Comparison of ENCODE assay signal across 23 cellular contexts in genomic region chr11:87299041-87299481, GRCh38.
DNase-seq lines count a peak whose midpoint lies in the region; ATAC-seq and TF ChIP-seq lines count a peak whose summit lies in the region.
"Had no signal": no experiment of that assay in that cellular context is flagged by ENCODE, and none has a peak within 500 bp of the region (broad histone marks: within the 10 kb centered on the region; RNA-seq: fewer than 3 reads in every experiment).

No MANE protein-coding gene starts in this region.

- CTCF ChIA-PET in MCF 10A (lab: Yijun Ruan, JAX): interaction anchor here (0.7 to 4.3 kb wide), 3 partner anchors 303 to 360 kb away, joined by 3 to 49 read pairs (median 6); no protein-coding TSS in a partner anchor

- no peaks in the 10 kb centered on the region for H3K4me1 Mint-ChIP-seq in MCF 10A (ENCODE audit: insufficient read depth, unreplicated experiment)

- no peak overlapping the region for H3K27ac Mint-ChIP-seq in MCF 10A (ENCODE audit: low read depth, unreplicated experiment)
- H3K27ac Mint-ChIP-seq: activated CD4-positive, alpha-beta memory T cell treated with anti-CD3 and anti-CD28 coated beads, Interleukin-2, amount 10 ng/mL, durations not matched to agents 7 days and 5 days; activated naive CD8-positive, alpha-beta T cell treated with anti-CD3 and anti-CD28 coated beads for 36 hours; brain; HFFc6; memory B cell; neural progenitor cell had no signal

- 83 to 96% methylated on average over 1 of the region's 1 CpG for WGBS in transverse colon (ENCODE audit: low coverage in 1 of 2), 2 donors

- H3K27me3 Mint-ChIP-seq in MCF 10A (ENCODE audit: insufficient read depth, unreplicated experiment): no peaks in the 10 kb centered on the region
- H3K27me3 Mint-ChIP-seq: activated CD4-positive, alpha-beta memory T cell treated with anti-CD3 and anti-CD28 coated beads, Interleukin-2, amount 10 ng/mL, durations not matched to agents 7 days and 5 days; activated naive CD8-positive, alpha-beta T cell treated with anti-CD3 and anti-CD28 coated beads for 36 hours; brain; CD4-positive, CD25-positive, alpha-beta regulatory T cell; memory B cell had no signal

- no peaks in the 10 kb centered on the region for H3K36me3 ChIP-seq in breast epithelium
- H3K36me3 ChIP-seq in transverse colon: no peaks in the 10 kb centered on the region
- H3K36me3 ChIP-seq: esophagus squamous epithelium, neural progenitor cell, stomach had no signal

- no peak for TF ChIP-seq POLR2A in breast epithelium (IDR thresholded peaks at IDR 0.05)
- no peak for TF ChIP-seq POLR2A in erythroblast (IDR thresholded peaks at IDR 0.05; ENCODE audit: low read length)
- TF ChIP-seq POLR2A in transverse colon (IDR thresholded peaks at IDR 0.05): no peak

- POLR2A ChIA-PET in MCF 10A (lab: Yijun Ruan, JAX): no interaction called here

- H3K27me3 ChIP-seq in breast epithelium: no peaks in the 10 kb centered on the region
- no peaks in the 10 kb centered on the region for H3K27me3 ChIP-seq in transverse colon
- H3K27me3 ChIP-seq: esophagus squamous epithelium, neural progenitor cell, stomach had no signal

- H3K4me1 ChIP-seq in breast epithelium: no peaks in the 10 kb centered on the region
- H3K4me1 ChIP-seq in transverse colon: peaks cover 0 to 39% (median 12%) of the 10 kb centered on the region in 4 donors
- H3K4me1 ChIP-seq: esophagus squamous epithelium had no signal

- no peak for TF ChIP-seq CTCF in MCF 10A (IDR thresholded peaks at IDR 0.05; ENCODE audit: unreplicated experiment)
- TF ChIP-seq CTCF in breast epithelium (IDR thresholded peaks at IDR 0.05): no peak
- TF ChIP-seq CTCF in transverse colon (IDR thresholded peaks at IDR 0.05): no peak

- no peak overlapping the region for H3K4me3 Mint-ChIP-seq in MCF 10A (ENCODE audit: unreplicated experiment)
- H3K4me3 Mint-ChIP-seq: activated CD4-positive, alpha-beta memory T cell treated with anti-CD3 and anti-CD28 coated beads, Interleukin-2, amount 10 ng/mL, durations not matched to agents 7 days and 5 days; activated naive CD8-positive, alpha-beta T cell treated with anti-CD3 and anti-CD28 coated beads for 36 hours; brain; CD4-positive, CD25-positive, alpha-beta regulatory T cell; HFFc6; memory B cell; neural progenitor cell had no signal

- intact Hi-C loops in MCF 10A (cut with micrococcal nuclease): no loop called here
- intact Hi-C loops in breast epithelium (cut with DNase I; ENCODE audit: low total_unique reads): no loop called here
- intact Hi-C loops in transverse colon (cut with DNase I; ENCODE audit: low total_unique reads): no loop called here

- TF ChIP-seq EP300 in transverse colon (IDR thresholded peaks at IDR 0.05; ENCODE audit: low read depth): no peak

- H3K9me3 ChIP-seq in breast epithelium: no peaks in the 10 kb centered on the region
- H3K9me3 ChIP-seq in transverse colon: no peaks in the 10 kb centered on the region
- H3K9me3 ChIP-seq: esophagus squamous epithelium, stomach had no signal

- peaks cover 2% of the 10 kb centered on the region for H3K36me3 Mint-ChIP-seq in MCF 10A (ENCODE audit: insufficient read depth, unreplicated experiment)
- H3K36me3 Mint-ChIP-seq: brain had no signal

- no peak for ATAC-seq in HG02852 (IDR thresholded peaks at IDR 0.05; ENCODE audit: unreplicated experiment)
- no peak for ATAC-seq in HG03280 (IDR thresholded peaks at IDR 0.05; ENCODE audit: unreplicated experiment)
- no peak for ATAC-seq in activated CD4-positive, CD25-positive, alpha-beta regulatory T cell treated with anti-CD3 and anti-CD28 coated beads, Interleukin-2, amount 50 U/mL, for 24 hours

- in situ Hi-C loops in transverse colon (cut with MboI; ENCODE audit: low pct_ligation_motif_present in 1 of 4, low pct_unique_long_range_greater_than_20kb in 1 of 4, low sequenced_read_pairs in 3 of 4): loop anchor here in 1 of 4 donors (10.0 kb wide), 1 partner anchor 354 kb away; no protein-coding TSS in a partner anchor

- H3K4me3 ChIP-seq in breast epithelium (no peak overlapping the region), transverse colon (no peak overlapping the region)
- H3K4me3 ChIP-seq: esophagus squamous epithelium, neural progenitor cell, stomach had no signal

- DNase-seq in MCF 10A (ENCODE audit: unreplicated experiment): peak; percentile 6
- DNase-seq in breast epithelium (ENCODE audit: low spot score in 2 of 2): no peak
- peak; percentile 15 for DNase-seq in RPMI7951 (ENCODE audit: low read depth)
- DNase-seq in erythroblast (lab: John Stamatoyannopoulos, UW): peak; percentile 14 to 61
- peak; percentile 50 for DNase-seq in transverse colon
- DNase-seq: ACHN; activated CD4-positive, alpha-beta memory T cell treated with anti-CD3 and anti-CD28 coated beads, Interleukin-2, amount 10 ng/mL, durations not matched to agents 7 days and 5 days; activated naive CD8-positive, alpha-beta T cell treated with anti-CD3 and anti-CD28 coated beads for 36 hours; activated T-cell treated with anti-CD3 and anti-CD28 coated beads, Interleukin-2, amount 50 U/mL, for 48 hours; esophagus squamous epithelium; head of caudate nucleus; HFFc6; NCI-H1048; NCI-H748 treated with DMSO at 0.1 percent for 48 hours; stimulated activated CD4-positive, alpha-beta T cell treated with anti-CD3 and anti-CD28 coated beads, Interleukin-15, amount 100 ng/mL, for 24 hours; stomach had no signal

- no TSS peak for BruUV-seq in MCF 10A (replicated peaks; lab: Mats Ljungman, UMichigan)

- no peaks in the 10 kb centered on the region for H3K9me3 Mint-ChIP-seq in MCF 10A (ENCODE audit: unreplicated experiment)
- H3K9me3 Mint-ChIP-seq: activated CD4-positive, alpha-beta memory T cell treated with anti-CD3 and anti-CD28 coated beads, Interleukin-2, amount 10 ng/mL, durations not matched to agents 7 days and 5 days; brain; CD4-positive, CD25-positive, alpha-beta regulatory T cell; HFFc6; memory B cell; neural progenitor cell had no signal

- no peak overlapping the region for H3K27ac ChIP-seq in breast epithelium
- H3K27ac ChIP-seq in transverse colon: peak overlapping the region; percentile 55 to 71 (median 64)
- H3K27ac ChIP-seq: esophagus squamous epithelium, neural progenitor cell, stomach had no signal

Comparison
In these comparisons a context has a peak if more than half of its experiments do, and no peak if none do; other contexts are left out.
1. DNase-seq: peak in MCF 10A (single experiment), RPMI7951 (single experiment), erythroblast (2 of 2) and transverse colon (single experiment); none in breast epithelium (0 of 2).
2. H3K27ac ChIP-seq: peak in transverse colon (4 of 4); none in breast epithelium (0 of 2).